1 cellular context compared by ENCODE assay signal in genomic region chrX:37685452-37686347, GRCh38.
TF ChIP-seq lines count a peak whose summit lies in the region.

XK (plus strand) TSS chrX:37685791; CDS start chrX:37685962, 171 bp downstream.

TF ChIP-seq in HEK293, 187 proteins besides CTCF, POLR2A, EP300 and RAD21 (continued from another document and continues in another):
- no peak for TF ChIP-seq ZNF362 (tag by site-specific recombination; IDR thresholded peaks at IDR 0.05)
- TF ChIP-seq ZNF624 (tag by site-specific recombination; IDR thresholded peaks at IDR 0.05): no peak
- no peak for TF ChIP-seq ZNF580 (tag by site-specific recombination; IDR thresholded peaks at IDR 0.05)
- peak; percentile 72; the same call in 1 of the 2 replicates for TF ChIP-seq ZNF2 (tag by site-specific recombination; IDR thresholded peaks at IDR 0.05)
- peak; percentile 55; the same call in 1 of the 2 replicates for TF ChIP-seq ZEB2 (tag by site-specific recombination; IDR thresholded peaks at IDR 0.05)
- TF ChIP-seq ZNF121 (tag by site-specific recombination; IDR thresholded peaks at IDR 0.05): no peak
- no peak; the same call in 1 of the 2 replicates for TF ChIP-seq ZFHX2 (tag by site-specific recombination; conservative IDR thresholded peaks at IDR 0.05)
- no peak for TF ChIP-seq ZNF211 (tag by site-specific recombination; IDR thresholded peaks at IDR 0.05; ENCODE audit: low read depth)
- TF ChIP-seq YY2 (tag by site-specific recombination; IDR thresholded peaks at IDR 0.05): no peak
- TF ChIP-seq ZNF48 (tag by site-specific recombination; IDR thresholded peaks at IDR 0.05): no peak
- 0 out of 2 replicates have a peak, but pooled peaks have one; percentile 20 for TF ChIP-seq OSR2 (tag by site-specific recombination; IDR thresholded peaks at IDR 0.05)
- 0 out of 2 replicates have a peak, but pooled peaks have one; percentile 42 for TF ChIP-seq ZNF660 (tag by site-specific recombination; IDR thresholded peaks at IDR 0.05)
- TF ChIP-seq TRIM28 (IDR thresholded peaks at IDR 0.05; ENCODE audit: borderline replicate concordance, low read length): no peak
- TF ChIP-seq ZNF701 (tag by site-specific recombination; IDR thresholded peaks at IDR 0.05): no peak
- TF ChIP-seq GLI2 (tag by site-specific recombination; IDR thresholded peaks at IDR 0.05; ENCODE audit: borderline replicate concordance, low read depth): no peak
- TF ChIP-seq ATF2 (tag by site-specific recombination; IDR thresholded peaks at IDR 0.05; ENCODE audit: low read depth): no peak
- TF ChIP-seq ZNF16 (tag by site-specific recombination; IDR thresholded peaks at IDR 0.05; ENCODE audit: low read depth): no peak
- TF ChIP-seq ZNF639 (tag by site-specific recombination; IDR thresholded peaks at IDR 0.05): no peak
- no peak for TF ChIP-seq ZNF174 (tag by site-specific recombination; IDR thresholded peaks at IDR 0.05)
- TF ChIP-seq ZNF404 (tag by site-specific recombination; IDR thresholded peaks at IDR 0.05): no peak
- no peak for TF ChIP-seq ZNF341 (tag by site-specific recombination; IDR thresholded peaks at IDR 0.05; ENCODE audit: low read depth)
- TF ChIP-seq PRDM1 (tag by site-specific recombination; IDR thresholded peaks at IDR 0.05): no peak
- no peak for TF ChIP-seq ZNF416 (tag by site-specific recombination; IDR thresholded peaks at IDR 0.05)
- TF ChIP-seq BCL6B (tag by site-specific recombination; IDR thresholded peaks at IDR 0.05): no peak
- TF ChIP-seq ZNF10 (tag by site-specific recombination; IDR thresholded peaks at IDR 0.05): peak; percentile 49; the same call in 1 of the 2 replicates
- no peak for TF ChIP-seq HOXC10 (CRISPR knock-in tag; IDR thresholded peaks at IDR 0.05)
- no peak for TF ChIP-seq ZNF555 (tag by site-specific recombination; conservative IDR thresholded peaks at IDR 0.05)
- TF ChIP-seq ZNF747 (tag by site-specific recombination; IDR thresholded peaks at IDR 0.05): no peak
- TF ChIP-seq ZNF510 (tag by site-specific recombination; IDR thresholded peaks at IDR 0.05; ENCODE audit: insufficient replicate concordance): no peak
- no peak for TF ChIP-seq ZNF248 (tag by site-specific recombination; IDR thresholded peaks at IDR 0.05)
- TF ChIP-seq ZNF449 (tag by site-specific recombination; IDR thresholded peaks at IDR 0.05): no peak
- no peak for TF ChIP-seq HIC1 (tag by site-specific recombination; IDR thresholded peaks at IDR 0.05)
- TF ChIP-seq ZNF214 (tag by site-specific recombination; IDR thresholded peaks at IDR 0.05; ENCODE audit: borderline replicate concordance): no peak
- TF ChIP-seq ZBTB26 (tag by site-specific recombination; optimal IDR thresholded peaks at IDR 0.05): peak; percentile 89
- no peak for TF ChIP-seq ZNF169 (tag by site-specific recombination; IDR thresholded peaks at IDR 0.05)
- 0 out of 2 replicates have a peak, but pooled peaks have one; percentile 14 for TF ChIP-seq PATZ1 (tag by site-specific recombination; IDR thresholded peaks at IDR 0.05)
- TF ChIP-seq KLF1 (tag by site-specific recombination; IDR thresholded peaks at IDR 0.05): no peak
- no peak for TF ChIP-seq PBX3 (CRISPR knock-in tag; IDR thresholded peaks at IDR 0.05)
- no peak; the same call in 1 of the 2 replicates for TF ChIP-seq KLF8 (tag by site-specific recombination; IDR thresholded peaks at IDR 0.05)
- TF ChIP-seq ZNF664 (tag by site-specific recombination; IDR thresholded peaks at IDR 0.05): no peak
- TF ChIP-seq ZNF692 (tag by site-specific recombination; IDR thresholded peaks at IDR 0.05): peak; percentile 43
- TF ChIP-seq ZNF266 (tag by site-specific recombination; IDR thresholded peaks at IDR 0.05; ENCODE audit: low read depth): no peak
- peak; percentile 69 for TF ChIP-seq ZNF600 (tag by site-specific recombination; IDR thresholded peaks at IDR 0.05)
- no peak for TF ChIP-seq BCL11A (tag by site-specific recombination; IDR thresholded peaks at IDR 0.05; ENCODE audit: low read depth)
- no peak for TF ChIP-seq ZNF132 (tag by site-specific recombination; IDR thresholded peaks at IDR 0.05; ENCODE audit: borderline replicate concordance)
